In the genomic region with DNA sequence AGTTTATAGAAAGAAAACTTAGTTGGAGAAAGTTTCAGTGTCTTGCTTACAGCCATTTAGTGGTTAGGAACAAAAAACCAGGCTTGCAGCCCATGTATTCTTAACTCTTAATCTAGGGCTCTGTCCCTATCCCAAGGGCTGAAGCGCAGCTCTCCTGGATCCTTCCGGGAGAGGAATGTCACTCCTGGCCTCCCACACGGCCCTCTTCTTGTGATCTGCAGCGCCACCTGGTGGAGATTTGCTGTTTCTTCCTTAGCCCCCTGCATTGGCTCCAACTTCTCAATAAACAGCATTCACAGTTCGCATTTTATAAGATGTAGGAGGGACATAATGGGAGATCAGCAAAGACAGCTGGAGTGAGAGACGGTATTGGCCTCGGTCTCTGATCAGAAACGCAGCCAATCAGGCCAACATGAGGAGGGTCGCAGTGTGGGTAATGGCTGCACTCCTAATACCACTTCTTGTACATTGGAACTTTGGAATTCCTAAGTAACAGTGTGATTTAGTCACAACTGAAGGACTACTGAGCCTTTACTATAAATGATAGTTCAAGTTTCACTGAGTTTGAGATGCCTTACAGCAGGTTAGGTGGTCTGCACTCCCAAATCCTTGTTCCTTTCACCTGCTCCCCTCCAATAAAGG, we compare ENCODE assay signal across 1 cellular context.
TF ChIP-seq lines count a peak whose summit lies in the region.

No MANE protein-coding gene starts in this region.

TF ChIP-seq in K562, 482 proteins besides CTCF, POLR2A, EP300 and RAD21 (continued from another document and continues in another):
- TF ChIP-seq, protein P1, sequence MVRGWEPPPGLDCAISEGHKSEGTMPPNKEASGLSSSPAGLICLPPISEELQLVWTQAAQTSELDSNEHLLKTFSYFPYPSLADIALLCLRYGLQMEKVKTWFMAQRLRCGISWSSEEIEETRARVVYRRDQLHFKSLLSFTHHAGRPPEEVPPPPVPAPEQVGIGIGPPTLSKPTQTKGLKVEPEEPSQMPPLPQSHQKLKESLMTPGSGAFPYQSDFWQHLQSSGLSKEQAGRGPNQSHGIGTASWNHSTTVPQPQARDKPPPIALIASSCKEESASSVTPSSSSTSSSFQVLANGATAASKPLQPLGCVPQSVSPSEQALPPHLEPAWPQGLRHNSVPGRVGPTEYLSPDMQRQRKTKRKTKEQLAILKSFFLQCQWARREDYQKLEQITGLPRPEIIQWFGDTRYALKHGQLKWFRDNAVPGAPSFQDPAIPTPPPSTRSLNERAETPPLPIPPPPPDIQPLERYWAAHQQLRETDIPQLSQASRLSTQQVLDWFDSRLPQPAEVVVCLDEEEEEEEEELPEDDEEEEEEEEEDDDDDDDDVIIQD (CRISPR knock-in tag; IDR thresholded peaks at IDR 0.05) = no peak
- TF ChIP-seq TFAM (CRISPR knock-in tag; conservative IDR thresholded peaks at IDR 0.05) (no peak), LARP7 (IDR thresholded peaks at IDR 0.05) (no peak), SMARCA5 (IDR thresholded peaks at IDR 0.05) (no peak), ELF1 (tag; IDR thresholded peaks at IDR 0.05) (peak; percentile 32; the same call in 1 of the 2 replicates), GABPB2 (CRISPR knock-in tag; conservative IDR thresholded peaks at IDR 0.05) (no peak), RBM34 (IDR thresholded peaks at IDR 0.05; ENCODE audit: borderline replicate concordance, insufficient read depth, low read length) (no peak), MLX (CRISPR knock-in tag; conservative IDR thresholded peaks at IDR 0.05) (no peak), KLF16 (IDR thresholded peaks at IDR 0.05) (peak; percentile 47; the same call in 1 of the 2 replicates), SP1 (CRISPR knock-in tag; IDR thresholded peaks at IDR 0.05) (0 out of 2 replicates have a peak, but pooled peaks have one; percentile 22), SMC3 (conservative IDR thresholded peaks at IDR 0.05; ENCODE audit: insufficient read depth, low read depth, low read length) (peak; percentile 87), ZNF717 (CRISPR knock-in tag; IDR thresholded peaks at IDR 0.05) (no peak), ETV5 (CRISPR knock-in tag; IDR thresholded peaks at IDR 0.05; ENCODE audit: low read depth) (peak; percentile 17; the same call in 1 of the 2 replicates), HNRNPH1 (optimal IDR thresholded peaks at IDR 0.05; ENCODE audit: low read depth, low read length) (no peak), HNRNPLL (IDR thresholded peaks at IDR 0.05; ENCODE audit: low read depth, low read length, poor library complexity, severe bottlenecking) (no peak), HDAC1 (IDR thresholded peaks at IDR 0.05) (no peak), PCBP1 (IDR thresholded peaks at IDR 0.05; ENCODE audit: low read depth, low read length, poor library complexity, severe bottlenecking) (no peak), ZNF23 (CRISPR knock-in tag; IDR thresholded peaks at IDR 0.05) (0 out of 2 replicates have a peak, but pooled peaks have one; percentile 8), FOXK2 (conservative IDR thresholded peaks at IDR 0.05 in 1 of 2, IDR thresholded peaks at IDR 0.05 in 1 of 2; ENCODE audit: low read depth in 2 of 2) (0 out of 4 replicates have a peak, but pooled peaks of 1 of the 2 experiments have one; percentile 30), ZBTB8A (IDR thresholded peaks at IDR 0.05; ENCODE audit: partially characterized antibody) (no peak), ARID2 (IDR thresholded peaks at IDR 0.05) (peak; percentile 85), PURB (CRISPR knock-in tag; IDR thresholded peaks at IDR 0.05; ENCODE audit: low read depth) (no peak), ZBED1 (IDR thresholded peaks at IDR 0.05) (no peak), EZH2 (IDR thresholded peaks at IDR 0.05; ENCODE audit: borderline replicate concordance, low read depth, low read length) (no peak), RUNX1 (IDR thresholded peaks at IDR 0.05; ENCODE audit: low read depth) (no peak), NR1H2 (CRISPR knock-in tag; IDR thresholded peaks at IDR 0.05) (no peak), DEAF1 (CRISPR knock-in tag; IDR thresholded peaks at IDR 0.05) (peak; percentile 86), ZNF780A (CRISPR knock-in tag; IDR thresholded peaks at IDR 0.05) (no peak), STAG1 (CRISPR knock-in tag; IDR thresholded peaks at IDR 0.05; ENCODE audit: borderline replicate concordance) (peak; percentile 63; the same call in 1 of the 2 replicates), NCOA1 (IDR thresholded peaks at IDR 0.05; ENCODE audit: low read depth) (no peak), YBX1 (IDR thresholded peaks at IDR 0.05) (no peak), ZBTB12 (CRISPR knock-in tag; IDR thresholded peaks at IDR 0.05) (0 out of 2 replicates have a peak, but pooled peaks have one; percentile 13), HSF4 (CRISPR knock-in tag; IDR thresholded peaks at IDR 0.05; ENCODE audit: borderline replicate concordance) (peak; percentile 41; the same call in 1 of the 2 replicates), BRD9 (IDR thresholded peaks at IDR 0.05; ENCODE audit: low read depth, partially characterized antibody) (peak; percentile 63), TCF3 (CRISPR knock-in tag; IDR thresholded peaks at IDR 0.05) (peak; percentile 22; the same call in 1 of the 2 replicates), CC2D1A (IDR thresholded peaks at IDR 0.05) (peak; percentile 62; the same call in 1 of the 2 replicates), JUN (IDR thresholded peaks at IDR 0.05; ENCODE audit: borderline replicate concordance, low read depth, low read length) (peak; percentile 22; the same call in 1 of the 2 replicates), JUN (CRISPR knock-in tag; IDR thresholded peaks at IDR 0.05; ENCODE audit: borderline replicate concordance) (no peak), PKNOX1 (IDR thresholded peaks at IDR 0.05) (peak; percentile 63; the same call in 1 of the 2 replicates), ZZZ3 (IDR thresholded peaks at IDR 0.05) (no peak), LCOR (CRISPR knock-in tag; IDR thresholded peaks at IDR 0.05) (no peak)
- TF ChIP-seq, protein P2, sequence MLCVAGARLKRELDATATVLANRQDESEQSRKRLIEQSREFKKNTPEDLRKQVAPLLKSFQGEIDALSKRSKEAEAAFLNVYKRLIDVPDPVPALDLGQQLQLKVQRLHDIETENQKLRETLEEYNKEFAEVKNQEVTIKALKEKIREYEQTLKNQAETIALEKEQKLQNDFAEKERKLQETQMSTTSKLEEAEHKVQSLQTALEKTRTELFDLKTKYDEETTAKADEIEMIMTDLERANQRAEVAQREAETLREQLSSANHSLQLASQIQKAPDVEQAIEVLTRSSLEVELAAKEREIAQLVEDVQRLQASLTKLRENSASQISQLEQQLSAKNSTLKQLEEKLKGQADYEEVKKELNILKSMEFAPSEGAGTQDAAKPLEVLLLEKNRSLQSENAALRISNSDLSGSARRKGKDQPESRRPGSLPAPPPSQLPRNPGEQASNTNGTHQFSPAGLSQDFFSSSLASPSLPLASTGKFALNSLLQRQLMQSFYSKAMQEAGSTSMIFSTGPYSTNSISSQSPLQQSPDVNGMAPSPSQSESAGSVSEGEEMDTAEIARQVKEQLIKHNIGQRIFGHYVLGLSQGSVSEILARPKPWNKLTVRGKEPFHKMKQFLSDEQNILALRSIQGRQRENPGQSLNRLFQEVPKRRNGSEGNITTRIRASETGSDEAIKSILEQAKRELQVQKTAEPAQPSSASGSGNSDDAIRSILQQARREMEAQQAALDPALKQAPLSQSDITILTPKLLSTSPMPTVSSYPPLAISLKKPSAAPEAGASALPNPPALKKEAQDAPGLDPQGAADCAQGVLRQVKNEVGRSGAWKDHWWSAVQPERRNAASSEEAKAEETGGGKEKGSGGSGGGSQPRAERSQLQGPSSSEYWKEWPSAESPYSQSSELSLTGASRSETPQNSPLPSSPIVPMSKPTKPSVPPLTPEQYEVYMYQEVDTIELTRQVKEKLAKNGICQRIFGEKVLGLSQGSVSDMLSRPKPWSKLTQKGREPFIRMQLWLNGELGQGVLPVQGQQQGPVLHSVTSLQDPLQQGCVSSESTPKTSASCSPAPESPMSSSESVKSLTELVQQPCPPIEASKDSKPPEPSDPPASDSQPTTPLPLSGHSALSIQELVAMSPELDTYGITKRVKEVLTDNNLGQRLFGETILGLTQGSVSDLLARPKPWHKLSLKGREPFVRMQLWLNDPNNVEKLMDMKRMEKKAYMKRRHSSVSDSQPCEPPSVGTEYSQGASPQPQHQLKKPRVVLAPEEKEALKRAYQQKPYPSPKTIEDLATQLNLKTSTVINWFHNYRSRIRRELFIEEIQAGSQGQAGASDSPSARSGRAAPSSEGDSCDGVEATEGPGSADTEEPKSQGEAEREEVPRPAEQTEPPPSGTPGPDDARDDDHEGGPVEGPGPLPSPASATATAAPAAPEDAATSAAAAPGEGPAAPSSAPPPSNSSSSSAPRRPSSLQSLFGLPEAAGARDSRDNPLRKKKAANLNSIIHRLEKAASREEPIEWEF (CRISPR knock-in tag; IDR thresholded peaks at IDR 0.05) = no peak
- TF ChIP-seq, protein P3, sequence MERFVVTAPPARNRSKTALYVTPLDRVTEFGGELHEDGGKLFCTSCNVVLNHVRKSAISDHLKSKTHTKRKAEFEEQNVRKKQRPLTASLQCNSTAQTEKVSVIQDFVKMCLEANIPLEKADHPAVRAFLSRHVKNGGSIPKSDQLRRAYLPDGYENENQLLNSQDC (CRISPR knock-in tag; IDR thresholded peaks at IDR 0.05) = no peak
- TF ChIP-seq, protein P4, sequence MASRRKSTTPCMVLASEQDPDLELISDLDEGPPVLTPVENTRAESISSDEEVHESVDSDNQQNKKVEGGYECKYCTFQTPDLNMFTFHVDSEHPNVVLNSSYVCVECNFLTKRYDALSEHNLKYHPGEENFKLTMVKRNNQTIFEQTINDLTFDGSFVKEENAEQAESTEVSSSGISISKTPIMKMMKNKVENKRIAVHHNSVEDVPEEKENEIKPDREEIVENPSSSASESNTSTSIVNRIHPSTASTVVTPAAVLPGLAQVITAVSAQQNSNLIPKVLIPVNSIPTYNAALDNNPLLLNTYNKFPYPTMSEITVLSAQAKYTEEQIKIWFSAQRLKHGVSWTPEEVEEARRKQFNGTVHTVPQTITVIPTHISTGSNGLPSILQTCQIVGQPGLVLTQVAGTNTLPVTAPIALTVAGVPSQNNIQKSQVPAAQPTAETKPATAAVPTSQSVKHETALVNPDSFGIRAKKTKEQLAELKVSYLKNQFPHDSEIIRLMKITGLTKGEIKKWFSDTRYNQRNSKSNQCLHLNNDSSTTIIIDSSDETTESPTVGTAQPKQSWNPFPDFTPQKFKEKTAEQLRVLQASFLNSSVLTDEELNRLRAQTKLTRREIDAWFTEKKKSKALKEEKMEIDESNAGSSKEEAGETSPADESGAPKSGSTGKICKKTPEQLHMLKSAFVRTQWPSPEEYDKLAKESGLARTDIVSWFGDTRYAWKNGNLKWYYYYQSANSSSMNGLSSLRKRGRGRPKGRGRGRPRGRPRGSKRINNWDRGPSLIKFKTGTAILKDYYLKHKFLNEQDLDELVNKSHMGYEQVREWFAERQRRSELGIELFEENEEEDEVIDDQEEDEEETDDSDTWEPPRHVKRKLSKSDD (conservative IDR thresholded peaks at IDR 0.05; ENCODE audit: low read length) = peak; percentile 76; the same call in 1 of the 2 replicates
- TF ChIP-seq, protein P5, sequence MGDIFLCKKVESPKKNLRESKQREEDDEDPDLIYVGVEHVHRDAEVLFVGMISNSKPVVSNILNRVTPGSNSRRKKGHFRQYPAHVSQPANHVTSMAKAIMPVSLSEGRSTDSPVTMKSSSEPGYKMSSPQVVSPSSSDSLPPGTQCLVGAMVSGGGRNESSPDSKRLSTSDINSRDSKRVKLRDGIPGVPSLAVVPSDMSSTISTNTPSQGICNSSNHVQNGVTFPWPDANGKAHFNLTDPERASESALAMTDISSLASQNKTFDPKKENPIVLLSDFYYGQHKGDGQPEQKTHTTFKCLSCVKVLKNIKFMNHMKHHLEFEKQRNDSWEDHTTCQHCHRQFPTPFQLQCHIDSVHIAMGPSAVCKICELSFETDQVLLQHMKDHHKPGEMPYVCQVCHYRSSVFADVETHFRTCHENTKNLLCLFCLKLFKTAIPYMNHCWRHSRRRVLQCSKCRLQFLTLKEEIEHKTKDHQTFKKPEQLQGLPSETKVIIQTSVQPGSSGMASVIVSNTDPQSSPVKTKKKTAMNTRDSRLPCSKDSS (IDR thresholded peaks at IDR 0.05; ENCODE audit: low read depth, partially characterized antibody) = no peak
- TF ChIP-seq, protein P6, sequence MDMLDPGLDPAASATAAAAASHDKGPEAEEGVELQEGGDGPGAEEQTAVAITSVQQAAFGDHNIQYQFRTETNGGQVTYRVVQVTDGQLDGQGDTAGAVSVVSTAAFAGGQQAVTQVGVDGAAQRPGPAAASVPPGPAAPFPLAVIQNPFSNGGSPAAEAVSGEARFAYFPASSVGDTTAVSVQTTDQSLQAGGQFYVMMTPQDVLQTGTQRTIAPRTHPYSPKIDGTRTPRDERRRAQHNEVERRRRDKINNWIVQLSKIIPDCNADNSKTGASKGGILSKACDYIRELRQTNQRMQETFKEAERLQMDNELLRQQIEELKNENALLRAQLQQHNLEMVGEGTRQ (CRISPR knock-in tag; IDR thresholded peaks at IDR 0.05) = no peak
